Comparison of ENCODE assay signal across 18 cellular contexts in genomic region chr21:32537569-32537881, GRCh38. TPM values are rescaled to one million over a fixed set of nuclear protein-coding genes. Genes with fewer than 3 reads are reported as not detected.
DNase-seq lines count a peak whose midpoint lies in the region; ATAC-seq and TF ChIP-seq lines count a peak whose summit lies in the region.
"Had no signal": no experiment of that assay in that cellular context is flagged by ENCODE, and none has a peak within 500 bp of the region (broad histone marks: within the 10 kb centered on the region; RNA-seq: fewer than 3 reads in every experiment).

No MANE protein-coding gene starts in this region.

- CTCF ChIA-PET in MCF 10A (lab: Yijun Ruan, JAX), result interaction anchor here (0.7 kb wide), 1 partner anchor 1040 kb away, joined by 3 read pairs; no protein-coding TSS in a partner anchor

- no TSS peak for BruUV-seq in MCF 10A (replicated peaks; lab: Mats Ljungman, UMichigan)

- no peaks in the 10 kb centered on the region for H3K36me3 Mint-ChIP-seq in MCF 10A (ENCODE audit: insufficient read depth, unreplicated experiment)
- no peaks in the 10 kb centered on the region for H3K36me3 Mint-ChIP-seq in activated T-helper 17 cell treated with anti-CD3 and anti-CD28 coated beads, Interleukin-2, amount 50 U/mL, for 72 hours (ENCODE audit: low read depth)

- H3K27me3 ChIP-seq in breast epithelium, result no peaks in the 10 kb centered on the region
- H3K27me3 ChIP-seq: BLaER1 treated with 17β-estradiol and CSF1 and Interleukin-3, amounts not matched to agents 10 nM and 100 nM had no signal

- TF ChIP-seq POLR2A in breast epithelium (IDR thresholded peaks at IDR 0.05), result no peak

- DNase-seq in MCF 10A (ENCODE audit: unreplicated experiment) (peak; percentile 25), breast epithelium (ENCODE audit: low spot score in 2 of 2) (no peak), myocyte (ENCODE audit: low read depth) (peak; percentile 24), EL (no peak)
- no peak for DNase-seq in activated T-cell treated with anti-CD3 and anti-CD28 coated beads, Interleukin-2, amount 50 U/mL, for 48 hours
- DNase-seq: DMS 273 treated with DMSO at 0.1 percent for 48 hours, GF-D8, GM23248, KBM-7, NCI-H1436, NCI-H2081 treated with DMSO at 0.1 percent for 48 hours, NCI-H2227 treated with DMSO at 0.1 percent for 48 hours, NCI-H524, Right ventricle myocardium superior had no signal

- no peak for TF ChIP-seq CTCF in MCF 10A (IDR thresholded peaks at IDR 0.05; ENCODE audit: unreplicated experiment)
- no peak for TF ChIP-seq CTCF in breast epithelium (IDR thresholded peaks at IDR 0.05)

- H3K36me3 ChIP-seq in breast epithelium, result no peaks in the 10 kb centered on the region
- H3K36me3 ChIP-seq: BLaER1 treated with 17β-estradiol and CSF1 and Interleukin-3, amounts not matched to agents 10 nM and 100 nM had no signal

- H3K9me3 ChIP-seq in breast epithelium, result no peaks in the 10 kb centered on the region
- H3K9me3 ChIP-seq: A549; BLaER1 treated with 17β-estradiol and CSF1 and Interleukin-3, amounts not matched to agents 10 nM and 100 nM had no signal

- no peaks in the 10 kb centered on the region for H3K9me3 Mint-ChIP-seq in MCF 10A (ENCODE audit: unreplicated experiment)
- H3K9me3 Mint-ChIP-seq in activated T-helper 17 cell treated with anti-CD3 and anti-CD28 coated beads, Interleukin-2, amount 50 U/mL, for 72 hours, result no peaks in the 10 kb centered on the region

- H3K27me3 Mint-ChIP-seq in MCF 10A (ENCODE audit: insufficient read depth, unreplicated experiment), result no peaks in the 10 kb centered on the region
- H3K27me3 Mint-ChIP-seq in activated T-helper 17 cell treated with anti-CD3 and anti-CD28 coated beads, Interleukin-2, amount 50 U/mL, for 72 hours, result no peaks in the 10 kb centered on the region

- no peaks in the 10 kb centered on the region for H3K4me1 ChIP-seq in breast epithelium

- H3K4me1 Mint-ChIP-seq in MCF 10A (ENCODE audit: insufficient read depth, unreplicated experiment), result peaks cover 5% of the 10 kb centered on the region
- peaks cover 22% of the 10 kb centered on the region for H3K4me1 Mint-ChIP-seq in activated T-helper 17 cell treated with anti-CD3 and anti-CD28 coated beads, Interleukin-2, amount 50 U/mL, for 72 hours

- no peak for ATAC-seq in activated T-helper 17 cell treated with anti-CD3 and anti-CD28 coated beads, Interleukin-2, amount 50 U/mL, for 72 hours (replicated peaks)
- ATAC-seq in HG02610 (IDR thresholded peaks at IDR 0.05; ENCODE audit: unreplicated experiment), result no peak
- ATAC-seq: A549 had no signal

- intact Hi-C loops in MCF 10A (cut with micrococcal nuclease) (no loop called here), breast epithelium (cut with DNase I; ENCODE audit: low total_unique reads) (no loop called here)

- no peak overlapping the region for H3K27ac Mint-ChIP-seq in MCF 10A (ENCODE audit: low read depth, unreplicated experiment)
- H3K27ac Mint-ChIP-seq in activated T-helper 17 cell treated with anti-CD3 and anti-CD28 coated beads, Interleukin-2, amount 50 U/mL, for 72 hours, result peak overlapping the region; percentile 6

- H3K4me3 ChIP-seq in breast epithelium, result no peak overlapping the region
- H3K4me3 ChIP-seq: A549; BLaER1 treated with 17β-estradiol and CSF1 and Interleukin-3, amounts not matched to agents 10 nM and 100 nM; GM23248 had no signal

- no peak overlapping the region for H3K4me3 Mint-ChIP-seq in MCF 10A (ENCODE audit: unreplicated experiment)
- no peak overlapping the region for H3K4me3 Mint-ChIP-seq in activated T-helper 17 cell treated with anti-CD3 and anti-CD28 coated beads, Interleukin-2, amount 50 U/mL, for 72 hours

- H3K27ac ChIP-seq in breast epithelium, result no peak overlapping the region
- H3K27ac ChIP-seq: A549; BLaER1 treated with 17β-estradiol and CSF1 and Interleukin-3, amounts not matched to agents 10 nM and 100 nM; GM23248 had no signal

- POLR2A ChIA-PET in MCF 10A (lab: Yijun Ruan, JAX), result no interaction called here

RNA-seq across cellular contexts. Expression of gene TCP10L, which starts 47.8 kb away (rescaled TPM):
- total RNA-seq in MCF 10A (2022) (not detected in 2 replicates), breast epithelium (under 1 TPM; 0.48 to 0.73 (median 0.66) TPM), myocyte (0.83 and 3.3 TPM in 2 replicates)
- total RNA-seq in activated T-helper 17 cell treated with anti-CD3 and anti-CD28 coated beads, Interleukin-2, amount 50 U/mL, for 72 hours, result 1 to 10 TPM in 1 of 2 donors, under 1 TPM in 1; 0.73 to 1.3 TPM
- polyA plus RNA-seq in myocyte (2012), result 1.2 TPM
- polyA plus RNA-seq: GM23248 had no signal

Comparison
In these comparisons a context has a peak if more than half of its experiments do, and no peak if none do; other contexts are left out.
1. DNase-seq: peak in MCF 10A (single experiment) and myocyte (single experiment); none in breast epithelium (0 of 2), activated T-cell treated with anti-CD3 and anti-CD28 coated beads, Interleukin-2, amount 50 U/mL, for 48 hours (0 of 2) and EL (single experiment).